ENCODE assay signal across 29 cellular contexts in genomic region chr20:36231331-36231730, GRCh38.
"Had no signal": no experiment of that assay in that cellular context is flagged by ENCODE, and none has a peak within 500 bp of the region (broad histone marks: within the 10 kb centered on the region; RNA-seq: fewer than 3 reads in every experiment).

No MANE protein-coding gene starts in this region.

- H3K4me1 ChIP-seq: colonic mucosa, lower lobe of right lung, pancreas had no signal

- H3K36me3 ChIP-seq: colonic mucosa, neutrophil, right lobe of liver had no signal

- H3K4me3 Mint-ChIP-seq: dendritic cell treated with granulocyte-macrophage colony-stimulating factor and Interleukin-4, amounts not matched to agents 40 ng/mL and 50 ng/mL, for 4 days; mesothelial cell of epicardium; naive B cell; natural killer cell treated with Interleukin-12 subunit alpha and Interleukin-12 subunit beta and Interleukin-15 and Interleukin-18, amount 100 ng/mL, for 72 hours; neural crest cell; stimulated activated naive CD8-positive, alpha-beta T cell treated with anti-CD3 and anti-CD28 coated beads, Interleukin-15, amount 100 ng/mL, for 72 hours; type B pancreatic cell had no signal

- H3K27me3 Mint-ChIP-seq: dendritic cell treated with granulocyte-macrophage colony-stimulating factor and Interleukin-4, amounts not matched to agents 40 ng/mL and 50 ng/mL, for 4 days; stimulated activated naive CD8-positive, alpha-beta T cell treated with anti-CD3 and anti-CD28 coated beads, Interleukin-15, amount 100 ng/mL, for 72 hours; type B pancreatic cell had no signal

- DNase-seq: colonic mucosa; effector CD8-positive, alpha-beta T cell; erythroblast; esophagus squamous epithelium; foreskin melanocyte; glutamatergic neuron; heart right ventricle; hippocampal formation; left ventricle myocardium superior; lower lobe of right lung; mucosa of descending colon; naive B cell; pancreas; right lobe of liver; stimulated activated CD4-positive, alpha-beta T cell treated with anti-CD3 and anti-CD28 coated beads, Interleukin-12 subunit alpha, Interleukin-12 subunit beta, amount 100 ng/mL, for 4 hours; stimulated activated CD4-positive, alpha-beta T cell treated with anti-CD3 and anti-CD28 coated beads, Interleukin-1b, Interleukin-23, amount 100 ng/mL, for 48 hours; stimulated activated CD4-positive, alpha-beta T cell treated with anti-CD3 and anti-CD28 coated beads, Interleukin-4, amount 100 ng/mL, for 1 hour; stimulated activated CD8-positive, alpha-beta memory T cell treated with anti-CD3 and anti-CD28 coated beads, Interleukin-4, amount 100 ng/mL, for 48 hours; stimulated activated naive CD4-positive, alpha-beta T cell; stimulated activated naive CD8-positive, alpha-beta T cell treated with anti-CD3 and anti-CD28 coated beads, Interleukin-15, amount 100 ng/mL, for 72 hours; testis; tibial artery had no signal

- H3K27ac ChIP-seq: colonic mucosa, esophagus squamous epithelium, heart right ventricle, lower lobe of right lung, neutrophil, pancreas, right lobe of liver, testis, tibial artery had no signal

- ATAC-seq: heart right ventricle; left ventricle myocardium superior; lower lobe of right lung; mucosa of descending colon; natural killer cell treated with Interleukin-12 subunit alpha and Interleukin-12 subunit beta and Interleukin-15 and Interleukin-18, amount 100 ng/mL, for 72 hours; pancreas; right lobe of liver; stimulated activated naive CD8-positive, alpha-beta T cell treated with anti-CD3 and anti-CD28 coated beads, Interleukin-15, amount 100 ng/mL, for 72 hours had no signal

- H3K9me3 ChIP-seq: colonic mucosa, esophagus squamous epithelium, heart right ventricle, lower lobe of right lung, mucosa of descending colon, neutrophil, pancreas, right lobe of liver, testis, tibial artery had no signal

- H3K4me3 ChIP-seq: colonic mucosa, esophagus squamous epithelium, heart right ventricle, lower lobe of right lung, mucosa of descending colon, pancreas, right lobe of liver, smooth muscle cell, testis, tibial artery had no signal

- H3K27me3 ChIP-seq: colonic mucosa, esophagus squamous epithelium, heart right ventricle, neutrophil, pancreas, right lobe of liver, testis, tibial artery had no signal

- H3K27ac Mint-ChIP-seq: dendritic cell treated with granulocyte-macrophage colony-stimulating factor and Interleukin-4, amounts not matched to agents 40 ng/mL and 50 ng/mL, for 4 days; mesothelial cell of epicardium; natural killer cell treated with Interleukin-12 subunit alpha and Interleukin-12 subunit beta and Interleukin-15 and Interleukin-18, amount 100 ng/mL, for 72 hours; stimulated activated naive CD8-positive, alpha-beta T cell treated with anti-CD3 and anti-CD28 coated beads, Interleukin-15, amount 100 ng/mL, for 72 hours; type B pancreatic cell had no signal

- H3K36me3 Mint-ChIP-seq: naive B cell; natural killer cell treated with Interleukin-12 subunit alpha and Interleukin-12 subunit beta and Interleukin-15 and Interleukin-18, amount 100 ng/mL, for 72 hours had no signal

- H3K9me3 Mint-ChIP-seq: dendritic cell treated with granulocyte-macrophage colony-stimulating factor and Interleukin-4, amounts not matched to agents 40 ng/mL and 50 ng/mL, for 4 days; mesothelial cell of epicardium; natural killer cell treated with Interleukin-12 subunit alpha and Interleukin-12 subunit beta and Interleukin-15 and Interleukin-18, amount 100 ng/mL, for 72 hours; neural crest cell; stimulated activated naive CD8-positive, alpha-beta T cell treated with anti-CD3 and anti-CD28 coated beads, Interleukin-15, amount 100 ng/mL, for 72 hours; type B pancreatic cell had no signal
